In genomic region chr22:42891008-42891407, GRCh38 we compare ENCODE assay signal across 22 cellular contexts.
"Had no signal": no experiment of that assay in that cellular context is flagged by ENCODE, and none has a peak within 500 bp of the region (broad histone marks: within the 10 kb centered on the region; RNA-seq: fewer than 3 reads in every experiment).

No MANE protein-coding gene starts in this region.

- ATAC-seq: activated T-cell treated with anti-CD3 and anti-CD28 coated beads, Interleukin-2, amount 50 U/mL, for 72 hours; left lobe of liver; right lobe of liver had no signal

- H3K27me3 ChIP-seq: ovary, right lobe of liver, tibial artery had no signal

- H3K27ac ChIP-seq: coronary artery, ovary, tibial artery, WERI-Rb-1 had no signal

- H3K4me3 ChIP-seq: coronary artery, ovary, right lobe of liver, tibial artery had no signal

- DNase-seq: activated CD4-positive, alpha-beta T cell treated with anti-CD3 and anti-CD28 coated beads, Interleukin-2, amount 50 U/mL, for 48 hours; activated CD8-positive, alpha-beta memory T cell treated with anti-CD3 and anti-CD28 coated beads, Interleukin-2, amount 50 U/mL, for 48 hours; activated effector memory CD4-positive, alpha-beta T cell treated with anti-CD3 and anti-CD28 coated beads, Interleukin-2, amount 50 U/mL, for 16 hours; activated naive CD4-positive, alpha-beta T cell treated with anti-CD3 and anti-CD28 coated beads, Interleukin-2, amount 50 U/mL, for 16 hours; activated T-cell treated with anti-CD3 and anti-CD28 coated beads, Interleukin-2, amount 50 U/mL, for 72 hours; aorta; erythroblast; hypothalamus; midbrain; ovary; right lobe of liver; small intestine; stimulated activated CD4-positive, alpha-beta T cell treated with anti-CD3 and anti-CD28 coated beads, Interleukin-4, amount 100 ng/mL, for 24 hours; stimulated activated naive CD4-positive, alpha-beta T cell; T-helper 2 cell; tibial artery; WERI-Rb-1 had no signal

- H3K36me3 ChIP-seq: ovary had no signal

- FAIRE-seq: endometrium, frontal cortex, keratinocyte, small intestine had no signal

- H3K9me3 ChIP-seq: ovary, right lobe of liver, tibial artery had no signal
